In the genomic region with DNA sequence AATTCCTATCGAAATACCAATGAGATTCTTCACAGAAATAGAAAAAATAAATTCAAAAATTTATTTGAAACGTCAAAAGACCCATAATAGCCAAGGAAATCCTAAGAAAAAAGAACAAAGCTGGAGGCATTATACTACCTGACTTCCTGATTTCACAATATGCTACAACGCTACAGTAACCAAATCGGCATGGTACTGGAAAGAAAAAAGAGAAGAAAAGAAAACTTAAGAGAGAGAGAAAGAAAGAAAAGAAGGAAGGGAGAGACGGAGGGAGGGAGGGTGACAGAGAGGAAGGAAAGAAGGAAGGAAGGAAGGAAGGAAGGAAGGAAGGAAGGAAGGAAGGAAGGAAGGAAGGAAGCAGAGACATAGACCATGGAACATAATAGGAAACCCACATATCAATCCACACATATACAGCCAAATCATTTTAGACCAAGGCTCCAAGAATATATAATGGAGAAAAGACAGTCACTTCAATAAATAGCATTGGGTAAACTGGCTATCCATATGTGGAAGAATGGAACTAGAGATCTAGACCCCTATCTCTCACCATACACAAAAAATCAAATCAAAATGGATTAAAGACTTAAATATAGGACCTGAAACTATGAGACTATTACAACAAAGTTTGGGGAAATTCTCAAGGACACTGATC, we compare ENCODE assay signal across 33 cellular contexts.
"Had no signal": no experiment of that assay in that cellular context is flagged by ENCODE, and none has a peak within 500 bp of the region (broad histone marks: within the 10 kb centered on the region; RNA-seq: fewer than 3 reads in every experiment).

No MANE protein-coding gene starts in this region.

- H3K27me3 ChIP-seq: adrenal gland, ascending aorta, body of pancreas, brain microvascular endothelial cell, breast epithelium, cardiac muscle cell had no signal

- H3K4me1 ChIP-seq: adrenal gland, ascending aorta, body of pancreas, breast epithelium had no signal

- H3K9me3 ChIP-seq: adrenal gland, ascending aorta, body of pancreas, breast epithelium had no signal

- DNase-seq: activated effector memory CD4-positive, alpha-beta T cell treated with anti-CD3 and anti-CD28 coated beads, Interleukin-2, amount 50 U/mL, for 16 hours; activated effector memory CD4-positive, alpha-beta T cell treated with Interleukin-2 at 50 U/mL for 16 hours; activated gamma-delta T cell; activated gamma-delta T cell treated with Interleukin-2 at 50 U/mL for 16 hours; activated naive CD4-positive, alpha-beta T cell; activated naive CD4-positive, alpha-beta T cell treated with anti-CD3 and anti-CD28 coated beads for 36 hours; activated naive CD4-positive, alpha-beta T cell treated with anti-CD3 and anti-CD28 coated beads, Interleukin-2, amount 10 ng/mL, durations not matched to agents 7 days and 5 days; activated naive CD4-positive, alpha-beta T cell treated with anti-CD3 and anti-CD28 coated beads, Interleukin-2, amount 50 U/mL, for 16 hours; activated naive CD4-positive, alpha-beta T cell treated with Interleukin-2 at 50 U/mL for 16 hours; activated naive CD8-positive, alpha-beta T cell treated with anti-CD3 and anti-CD28 coated beads for 36 hours; activated naive CD8-positive, alpha-beta T cell treated with anti-CD3 and anti-CD28 coated beads, Interleukin-2, amount 10 ng/mL, durations not matched to agents 7 days and 5 days; activated naive CD8-positive, alpha-beta T cell treated with anti-CD3 and anti-CD28 coated beads, Interleukin-2, amount 50 U/mL, for 24 hours; activated T-cell treated with anti-CD3 and anti-CD28 coated beads, Interleukin-2, amount 50 U/mL, for 24 hours; activated T-cell treated with anti-CD3 and anti-CD28 coated beads, Interleukin-2, amount 50 U/mL, for 4 hours; activated T-cell treated with anti-CD3 and anti-CD28 coated beads, Interleukin-2, amount 50 U/mL, for 48 hours; activated T-cell treated with anti-CD3 and anti-CD28 coated beads, Interleukin-2, amount 50 U/mL, for 72 hours; adrenal gland; amniotic stem cell; amygdala; anterior cingulate cortex; aorta; body of pancreas; brain microvascular endothelial cell; caudate nucleus; central memory CD4-positive, alpha-beta T cell; cerebellar nuclear complex had no signal

- H3K36me3 ChIP-seq: adrenal gland, ascending aorta, brain microvascular endothelial cell, breast epithelium, cardiac muscle cell had no signal

- H3K4me3 ChIP-seq: adrenal gland, ascending aorta, body of pancreas, breast epithelium, cardiac muscle cell had no signal

- FAIRE-seq: astrocyte, bronchial epithelial cell had no signal

- ATAC-seq: activated naive CD4-positive, alpha-beta T cell treated with anti-CD3 and anti-CD28 coated beads, Interleukin-2, amount 50 U/mL, for 72 hours; activated naive CD8-positive, alpha-beta T cell treated with anti-CD3 and anti-CD28 coated beads, Interleukin-2, amount 50 U/mL, for 24 hours; activated T-cell treated with anti-CD3 and anti-CD28 coated beads, Interleukin-2, amount 50 U/mL, for 4 hours; activated T-cell treated with anti-CD3 and anti-CD28 coated beads, Interleukin-2, amount 50 U/mL, for 72 hours; activated T-helper 17 cell treated with anti-CD3 and anti-CD28 coated beads, Interleukin-2, amount 50 U/mL, for 72 hours; body of pancreas had no signal

- H3K27ac ChIP-seq: adrenal gland, ascending aorta, body of pancreas, brain microvascular endothelial cell, breast epithelium, cardiac muscle cell had no signal
